9 cellular contexts compared by ENCODE assay signal in genomic region chr21:20998886-20999285, GRCh38. TPM values are rescaled to one million over a fixed set of nuclear protein-coding genes. Genes with fewer than 3 reads are reported as not detected.
DNase-seq lines count a peak whose midpoint lies in the region; ATAC-seq and TF ChIP-seq lines count a peak whose summit lies in the region.
"Had no signal": no experiment of that assay in that cellular context is flagged by ENCODE, and none has a peak within 500 bp of the region (broad histone marks: within the 10 kb centered on the region; RNA-seq: fewer than 3 reads in every experiment).

No MANE protein-coding gene starts in this region.

- H3K36me3 ChIP-seq in ACC112 (ENCODE audit: insufficient read depth, low read length) (no peaks in the 10 kb centered on the region), HUES64 (ENCODE audit: insufficient read depth, low read length) (no peaks in the 10 kb centered on the region), duodenal mucosa (ENCODE audit: control insufficient read depth in 1 of 2, insufficient read depth in 2 of 2, low read length in 2 of 2) (no peaks in the 10 kb centered on the region), neural cell (ENCODE audit: insufficient read depth, low read length) (no peaks in the 10 kb centered on the region)

- H3K9me3 ChIP-seq in HUES64 (ENCODE audit: insufficient read depth, low read depth, low read length) (no peaks in the 10 kb centered on the region), duodenal mucosa (ENCODE audit: control insufficient read depth in 1 of 2, low read length in 2 of 2) (no peaks in the 10 kb centered on the region), neural cell (ENCODE audit: low read length) (no peaks in the 10 kb centered on the region)

- H3K79me2 ChIP-seq in ACC112 (ENCODE audit: control insufficient read depth, insufficient read depth, low read length, unreplicated experiment) (no peaks in the 10 kb centered on the region), neural cell (replicated peaks; ENCODE audit: insufficient read depth, low read length) (no peaks in the 10 kb centered on the region)

- TF ChIP-seq CTCF in neural cell (IDR thresholded peaks at IDR 0.05; ENCODE audit: poor library complexity, severe bottlenecking) (no peak), GM13976 (IDR thresholded peaks at IDR 0.05; ENCODE audit: borderline replicate concordance, control extremely low read depth, extremely low read depth, insufficient read depth, missing control alignments) (no peak)

- H3K4me1 ChIP-seq in ACC112 (ENCODE audit: control insufficient read depth, insufficient read depth, low read length, unreplicated experiment) (no peaks in the 10 kb centered on the region), HUES64 (ENCODE audit: insufficient read depth, low read length) (no peaks in the 10 kb centered on the region), duodenal mucosa (ENCODE audit: control insufficient read depth in 1 of 2, insufficient read depth in 2 of 2, low read length in 2 of 2) (peaks cover 0 to 3% of the 10 kb centered on the region in 2 donors)

- 65% methylated on average over 2 of the region's 5 CpGs for WGBS in HUES64

- H3K9ac ChIP-seq in HUES64 (ENCODE audit: low read depth, low read length) (no peak overlapping the region), duodenal mucosa (ENCODE audit: low read depth in 1 of 2, low read length in 2 of 2) (no peak overlapping the region), neural cell (ENCODE audit: low read length) (peak overlapping the region; percentile 61)

- H3F3A ChIP-seq in neural cell (ENCODE audit: insufficient read depth, low read length, poor library complexity, severe bottlenecking): no peaks in the 10 kb centered on the region

- peak overlapping the region; percentile 80 for H3K4me3 ChIP-seq in ACC112 (ENCODE audit: low read depth, low read length)
- H3K4me3 ChIP-seq in HUES64 (ENCODE audit: low read length): peak overlapping the region; percentile 71
- peak overlapping the region; percentile 64 to 65 for H3K4me3 ChIP-seq in duodenal mucosa (ENCODE audit: low read depth in 1 of 2, low read length in 2 of 2)
- H3K4me3 ChIP-seq in neural cell (ENCODE audit: low read length): peak overlapping the region; percentile 80

- H3K9me2 ChIP-seq in neural cell (ENCODE audit: insufficient read depth, low read length): no peaks in the 10 kb centered on the region

- no peak for TF ChIP-seq RAD21 in neural cell (conservative IDR thresholded peaks at IDR 0.05)

- H3K27me3 ChIP-seq in ACC112 (ENCODE audit: insufficient read depth, low read length) (peaks cover 47% of the 10 kb centered on the region), HUES64 (ENCODE audit: insufficient read depth, low read length) (peaks cover 33% of the 10 kb centered on the region), duodenal mucosa (ENCODE audit: control insufficient read depth in 1 of 2, insufficient read depth in 2 of 2, low read length in 2 of 2) (peaks cover 7 to 18% of the 10 kb centered on the region in 2 donors), neural cell (ENCODE audit: insufficient read depth, low read depth, low read length) (no peaks in the 10 kb centered on the region)

- H2AFZ ChIP-seq in ACC112 (ENCODE audit: low read length, unreplicated experiment) (peak overlapping the region; percentile 87), neural cell (ENCODE audit: low read depth, low read length) (no peak overlapping the region)

- no peaks in the 10 kb centered on the region for H4K20me1 ChIP-seq in neural cell (ENCODE audit: insufficient read depth)

- no peak for ATAC-seq in GM19324 (IDR thresholded peaks at IDR 0.05; ENCODE audit: low FRiP score, unreplicated experiment)

- peak overlapping the region; percentile 90 for H3K4me2 ChIP-seq in neural cell (ENCODE audit: low read length)

- H3K27ac ChIP-seq in ACC112 (ENCODE audit: low read depth, low read length) (no peak overlapping the region), HUES64 (ENCODE audit: low read depth, low read length) (no peak overlapping the region), duodenal mucosa (ENCODE audit: low read depth, low read length) (no peak overlapping the region), neural cell (ENCODE audit: low read length) (no peak overlapping the region)

- DNase-seq in GM13976 (ENCODE audit: low spot score): no peak
- DNase-seq in NCI-H2171 treated with DMSO at 0.1 percent for 48 hours (lab: John Stamatoyannopoulos, UW): no peak
- DNase-seq in cerebellar cortex (ENCODE audit: low spot score): no peak
- DNase-seq: cerebellar nuclear complex had no signal

- no peak for TF ChIP-seq EP300 in neural cell (conservative IDR thresholded peaks at IDR 0.05; ENCODE audit: poor library complexity, severe bottlenecking)

- in situ Hi-C loops in GM13976 (cut with MboI; ENCODE audit: low sequenced_read_pairs, unreplicated experiment): no loop called here

TF ChIP-seq in neural cell, 6 proteins besides CTCF, POLR2A, EP300 and RAD21:
- no peak for TF ChIP-seq REST (IDR thresholded peaks at IDR 0.05; ENCODE audit: borderline replicate concordance)
- TF ChIP-seq TAF1 (IDR thresholded peaks at IDR 0.05; ENCODE audit: low read depth): no peak
- no peak for TF ChIP-seq SMC3 (conservative IDR thresholded peaks at IDR 0.05; ENCODE audit: poor library complexity)
- TF ChIP-seq MXI1 (conservative IDR thresholded peaks at IDR 0.05; ENCODE audit: poor library complexity, severe bottlenecking): no peak
- no peak for TF ChIP-seq EZH2 (IDR thresholded peaks at IDR 0.05; ENCODE audit: borderline replicate concordance, insufficient read depth, low read length, poor library complexity, severe bottlenecking)
- no peak for TF ChIP-seq POLR2AphosphoS5 (IDR thresholded peaks at IDR 0.05)

RNA-seq across cellular contexts. Expression of gene NCAM2, which starts 0.7 kb away (rescaled TPM):
- polyA plus RNA-seq in HUES64 (2013, experiment 1 of 2): 2.1 TPM
- 2.3 TPM for polyA plus RNA-seq in HUES64 (2013, experiment 2 of 2)
- 7.9 and 9.8 TPM in 2 replicates for polyA plus RNA-seq in neural cell
- 39.7 and 40.1 TPM in 2 replicates for polyA minus RNA-seq in neural cell
